18 cellular contexts compared by ENCODE assay signal in genomic region chr2:183390109-183390508, GRCh38.
"Had no signal": no experiment of that assay in that cellular context is flagged by ENCODE, and none has a peak within 500 bp of the region (broad histone marks: within the 10 kb centered on the region; RNA-seq: fewer than 3 reads in every experiment).

No MANE protein-coding gene starts in this region.

- H3K27ac Mint-ChIP-seq: naive thymus-derived CD8-positive, alpha-beta T cell; stimulated activated naive CD8-positive, alpha-beta T cell treated with anti-CD3 and anti-CD28 coated beads, Interleukin-15, Interleukin-2, amounts not matched to agents 100 ng/mL and 50 ng/mL, for 24 hours had no signal

- H2AFZ ChIP-seq: hepatocyte had no signal

- H3K4me1 Mint-ChIP-seq: naive thymus-derived CD8-positive, alpha-beta T cell had no signal

- H3K4me3 Mint-ChIP-seq: naive thymus-derived CD8-positive, alpha-beta T cell; stimulated activated naive CD8-positive, alpha-beta T cell treated with anti-CD3 and anti-CD28 coated beads, Interleukin-15, Interleukin-2, amounts not matched to agents 100 ng/mL and 50 ng/mL, for 24 hours had no signal

- H3K27me3 ChIP-seq: esophagus squamous epithelium, hepatocyte, ovary, right atrium auricular region, testis, tibial nerve had no signal

- H3K79me2 ChIP-seq: hepatocyte had no signal

- H3K4me3 ChIP-seq: esophagus squamous epithelium, hepatocyte, mucosa of descending colon, ovary, right atrium auricular region, testis, tibial nerve had no signal

- H3K4me2 ChIP-seq: hepatocyte had no signal

- H3K9me3 ChIP-seq: ovary, testis had no signal

- H3K27ac ChIP-seq: esophagus squamous epithelium, hepatocyte, ovary, right atrium auricular region, testis, tibial nerve had no signal

- FAIRE-seq: colon, small intestine had no signal

- H3K4me1 ChIP-seq: esophagus squamous epithelium, right atrium auricular region, testis, tibial nerve had no signal

- DNase-seq: dermis blood vessel endothelial cell; esophagus squamous epithelium; foreskin fibroblast; head of caudate nucleus; left colon; left ventricle myocardium superior; mammary epithelial cell; mucosa of descending colon; ovary; small intestine; stimulated activated CD4-positive, alpha-beta T cell treated with anti-CD3 and anti-CD28 coated beads, Interleukin-2, amount 100 ng/mL, for 48 hours; testis had no signal

- H3K36me3 ChIP-seq: esophagus squamous epithelium, ovary, right atrium auricular region, tibial nerve had no signal

- ATAC-seq: left colon; left ventricle myocardium superior; mucosa of descending colon; naive thymus-derived CD8-positive, alpha-beta T cell had no signal

- H3K27me3 Mint-ChIP-seq: naive thymus-derived CD8-positive, alpha-beta T cell; stimulated activated naive CD8-positive, alpha-beta T cell treated with anti-CD3 and anti-CD28 coated beads, Interleukin-15, Interleukin-2, amounts not matched to agents 100 ng/mL and 50 ng/mL, for 24 hours had no signal
